Comparison of ENCODE assay signal across 25 cellular contexts in genomic region chr6:89888871-89889270, GRCh38. TPM values are rescaled to one million over a fixed set of nuclear protein-coding genes. Genes with fewer than 3 reads are reported as not detected.
"Had no signal": no experiment of that assay in that cellular context is flagged by ENCODE, and none has a peak within 500 bp of the region (broad histone marks: within the 10 kb centered on the region; RNA-seq: fewer than 3 reads in every experiment).

No MANE protein-coding gene starts in this region.

- H3K27ac Mint-ChIP-seq: activated B cell treated with CpG ODN at 0.5 μM for 24 hours; activated naive CD4-positive, alpha-beta T cell treated with anti-CD3 and anti-CD28 coated beads, Interleukin-2, amount 50 U/mL, for 24 hours; nephron; stimulated activated naive CD8-positive, alpha-beta T cell treated with anti-CD3 and anti-CD28 coated beads, Interleukin-15, Interleukin-2, amounts not matched to agents 100 ng/mL and 50 ng/mL, for 24 hours; type B pancreatic cell had no signal

- DNase-seq: activated B cell treated with CpG ODN at 0.5 μM for 24 hours; activated CD4-positive, alpha-beta T cell treated with anti-CD3 and anti-CD28 coated beads, Interleukin-2, amount 50 U/mL, for 1 hour; activated effector memory CD4-positive, alpha-beta T cell treated with Interleukin-2 at 50 U/mL for 16 hours; activated T-cell treated with anti-CD3 and anti-CD28 coated beads, Interleukin-2, amount 50 U/mL, for 1 hour; cerebellar nuclear complex; effector CD4-positive, alpha-beta T cell; left cardiac atrium; occipital lobe; posterior cingulate gyrus; stimulated activated CD4-positive, alpha-beta T cell treated with anti-CD3 and anti-CD28 coated beads, Interleukin-2, amount 100 ng/mL, for 24 hours; T-helper 9 cell had no signal

- H3K27ac ChIP-seq: breast epithelium, esophagus muscularis mucosa, suprapubic skin had no signal

- H3K9me3 Mint-ChIP-seq: activated B cell treated with CpG ODN at 0.5 μM for 24 hours; activated naive CD4-positive, alpha-beta T cell treated with anti-CD3 and anti-CD28 coated beads, Interleukin-2, amount 50 U/mL, for 24 hours; nephron; stimulated activated naive CD8-positive, alpha-beta T cell treated with anti-CD3 and anti-CD28 coated beads, Interleukin-15, Interleukin-2, amounts not matched to agents 100 ng/mL and 50 ng/mL, for 24 hours; type B pancreatic cell had no signal

- H3K4me1 Mint-ChIP-seq: activated naive CD4-positive, alpha-beta T cell treated with anti-CD3 and anti-CD28 coated beads, Interleukin-2, amount 50 U/mL, for 24 hours; nephron had no signal

- H3K36me3 ChIP-seq: breast epithelium, esophagus muscularis mucosa, suprapubic skin had no signal

- H3K36me3 Mint-ChIP-seq: activated naive CD4-positive, alpha-beta T cell treated with anti-CD3 and anti-CD28 coated beads, Interleukin-2, amount 50 U/mL, for 24 hours; type B pancreatic cell had no signal

- ATAC-seq: left cardiac atrium, SK-N-SH treated with all-trans-retinoic acid at 6 μM for 48 hours had no signal

- H3K9me3 ChIP-seq: breast epithelium, esophagus muscularis mucosa, suprapubic skin had no signal

- H3K4me3 Mint-ChIP-seq: activated B cell treated with CpG ODN at 0.5 μM for 24 hours; activated naive CD4-positive, alpha-beta T cell treated with anti-CD3 and anti-CD28 coated beads, Interleukin-2, amount 50 U/mL, for 24 hours; nephron; stimulated activated naive CD8-positive, alpha-beta T cell treated with anti-CD3 and anti-CD28 coated beads, Interleukin-15, Interleukin-2, amounts not matched to agents 100 ng/mL and 50 ng/mL, for 24 hours; type B pancreatic cell had no signal

- H3K4me3 ChIP-seq: breast epithelium, esophagus muscularis mucosa, suprapubic skin had no signal

- H3K4me1 ChIP-seq: breast epithelium, suprapubic skin had no signal

RNA-seq across cellular contexts. Expression of gene GJA10, which starts 5.4 kb away (rescaled TPM):
- total RNA-seq: activated B cell treated with CpG ODN at 0.5 μM for 24 hours, astrocyte, breast epithelium, esophagus muscularis mucosa, fibroblast of villous mesenchyme, glomerular endothelial cell, left cardiac atrium, lower leg skin, occipital lobe, skeletal muscle tissue, suprapubic skin had no signal
- polyA plus RNA-seq: adipose tissue had no signal
